Comparison of ENCODE assay signal across 32 cellular contexts in genomic region chr11:98234698-98235097, GRCh38.
"Had no signal": no experiment of that assay in that cellular context is flagged by ENCODE, and none has a peak within 500 bp of the region (broad histone marks: within the 10 kb centered on the region; RNA-seq: fewer than 3 reads in every experiment).

No MANE protein-coding gene starts in this region.

- H3K36me3 Mint-ChIP-seq: activated naive CD4-positive, alpha-beta T cell treated with anti-CD3 and anti-CD28 coated beads, Interleukin-2, amount 50 U/mL, for 72 hours had no signal

- H3K4me3 ChIP-seq: adrenal gland, body of pancreas, breast epithelium, Peyer's patch, SK-N-MC had no signal

- H3K27me3 Mint-ChIP-seq: activated CD4-positive, alpha-beta T cell treated with anti-CD3 and anti-CD28 coated beads for 36 hours; activated CD4-positive, alpha-beta T cell treated with anti-CD3 and anti-CD28 coated beads, Interleukin-2, amount 10 ng/mL, durations not matched to agents 7 days and 5 days; activated T-cell treated with anti-CD3 and anti-CD28 coated beads, Interleukin-2, amount 50 U/mL, for 24 hours had no signal

- H3K9me3 ChIP-seq: adrenal gland, body of pancreas, breast epithelium, Peyer's patch had no signal

- ATAC-seq: activated CD4-positive, alpha-beta T cell treated with anti-CD3 and anti-CD28 coated beads for 36 hours; activated CD8-positive, alpha-beta T cell treated with anti-CD3 and anti-CD28 coated beads, Interleukin-2, amount 10 ng/mL, durations not matched to agents 7 days and 5 days; activated naive CD4-positive, alpha-beta T cell treated with anti-CD3 and anti-CD28 coated beads, Interleukin-2, amount 50 U/mL, for 72 hours; body of pancreas; PC-3 had no signal

- DNase-seq: activated CD4-positive, alpha-beta T cell treated with anti-CD3 and anti-CD28 coated beads for 36 hours; activated CD4-positive, alpha-beta T cell treated with anti-CD3 and anti-CD28 coated beads, Interleukin-2, amount 10 ng/mL, durations not matched to agents 7 days and 5 days; activated CD4-positive, alpha-beta T cell treated with anti-CD3 and anti-CD28 coated beads, Interleukin-2, amount 50 U/mL, for 48 hours; activated CD8-positive, alpha-beta T cell treated with anti-CD3 and anti-CD28 coated beads, Interleukin-2, amount 10 ng/mL, durations not matched to agents 7 days and 5 days; activated gamma-delta T cell; activated naive CD4-positive, alpha-beta T cell treated with anti-CD3 and anti-CD28 coated beads for 36 hours; activated T-cell treated with anti-CD3 and anti-CD28 coated beads, Interleukin-2, amount 50 U/mL, for 24 hours; adrenal gland; body of pancreas; MM.1S; MV-4-11; NCI-H1092; NCI-H1436 treated with DMSO at 0.1 percent for 48 hours; NCI-H1694 treated with DMSO at 0.1 percent for 48 hours; NCI-H2029; NCI-H2171 treated with DMSO at 0.1 percent for 48 hours; NCI-H2227 treated with DMSO at 0.1 percent for 48 hours; NCI-H510A treated with DMSO at 0.1 percent for 48 hours; NCI-H526 treated with DMSO at 0.1 percent for 48 hours; NK-92 treated with Interleukin-12 subunit alpha and Interleukin-12 subunit beta, amount 100 ng/mL, for 24 hours; PC-3; Peyer's patch; RPMI8226; SHP77 treated with DMSO at 0.1 percent for 48 hours; T1000 had no signal

- H3K36me3 ChIP-seq: adrenal gland, breast epithelium, Peyer's patch had no signal

- H3K27me3 ChIP-seq: adrenal gland, body of pancreas, breast epithelium, Peyer's patch had no signal

- H3K4me1 ChIP-seq: adrenal gland, body of pancreas, breast epithelium, Peyer's patch had no signal

- FAIRE-seq: astrocyte, TTC549 had no signal

- H3K27ac ChIP-seq: adrenal gland, body of pancreas, breast epithelium, KMS-11, Peyer's patch, SK-N-MC had no signal

- H3K4me2 ChIP-seq: KMS-11 had no signal

- H3K4me1 Mint-ChIP-seq: activated CD4-positive, alpha-beta T cell treated with anti-CD3 and anti-CD28 coated beads for 36 hours; activated CD4-positive, alpha-beta T cell treated with anti-CD3 and anti-CD28 coated beads, Interleukin-2, amount 10 ng/mL, durations not matched to agents 7 days and 5 days had no signal

- H3K4me3 Mint-ChIP-seq: activated CD4-positive, alpha-beta T cell treated with anti-CD3 and anti-CD28 coated beads for 36 hours; activated CD4-positive, alpha-beta T cell treated with anti-CD3 and anti-CD28 coated beads, Interleukin-2, amount 10 ng/mL, durations not matched to agents 7 days and 5 days; activated CD8-positive, alpha-beta T cell treated with anti-CD3 and anti-CD28 coated beads, Interleukin-2, amount 10 ng/mL, durations not matched to agents 7 days and 5 days; activated naive CD4-positive, alpha-beta T cell treated with anti-CD3 and anti-CD28 coated beads for 36 hours; activated T-cell treated with anti-CD3 and anti-CD28 coated beads, Interleukin-2, amount 50 U/mL, for 24 hours had no signal

- H3K9me3 Mint-ChIP-seq: activated CD4-positive, alpha-beta T cell treated with anti-CD3 and anti-CD28 coated beads, Interleukin-2, amount 10 ng/mL, durations not matched to agents 7 days and 5 days; activated T-cell treated with anti-CD3 and anti-CD28 coated beads, Interleukin-2, amount 50 U/mL, for 24 hours had no signal

- H3K27ac Mint-ChIP-seq: activated CD4-positive, alpha-beta T cell treated with anti-CD3 and anti-CD28 coated beads for 36 hours; activated CD4-positive, alpha-beta T cell treated with anti-CD3 and anti-CD28 coated beads, Interleukin-2, amount 10 ng/mL, durations not matched to agents 7 days and 5 days; activated CD8-positive, alpha-beta T cell treated with anti-CD3 and anti-CD28 coated beads, Interleukin-2, amount 10 ng/mL, durations not matched to agents 7 days and 5 days; activated naive CD4-positive, alpha-beta T cell treated with anti-CD3 and anti-CD28 coated beads for 36 hours; activated naive CD4-positive, alpha-beta T cell treated with anti-CD3 and anti-CD28 coated beads, Interleukin-2, amount 50 U/mL, for 72 hours; activated T-cell treated with anti-CD3 and anti-CD28 coated beads, Interleukin-2, amount 50 U/mL, for 24 hours; activated T-helper 2 cell treated with anti-CD3 and anti-CD28 coated beads, Interferon-gamma antibody, Interleukin-2, Interleukin-4, amounts not matched to agents 10 μg/mL and 5 μg/mL and 100 μg/mL, durations not matched to agents 14 hours and 24 hours and 36 hours had no signal

- H3K9ac ChIP-seq: KMS-11 had no signal
